1 cellular context compared by ENCODE assay signal in genomic region chr1:246355421-246356230, GRCh38.
TF ChIP-seq lines count a peak whose summit lies in the region.

No MANE protein-coding gene starts in this region.

TF ChIP-seq in HCT116, 20 proteins besides CTCF, POLR2A, EP300 and RAD21 (continued from another document):
- no peak for TF ChIP-seq ZFX (IDR thresholded peaks at IDR 0.05)
TF ChIP-seq in HCT116: peak in this region for 0.
